Comparison of ENCODE assay signal across 17 cellular contexts in genomic region chr21:33451634-33452071, GRCh38. TPM values are rescaled to one million over a fixed set of nuclear protein-coding genes. Genes with fewer than 3 reads are reported as not detected.
DNase-seq lines count a peak whose midpoint lies in the region; ATAC-seq and TF ChIP-seq lines count a peak whose summit lies in the region.
"Had no signal": no experiment of that assay in that cellular context is flagged by ENCODE, and none has a peak within 500 bp of the region (broad histone marks: within the 10 kb centered on the region; RNA-seq: fewer than 3 reads in every experiment).

No MANE protein-coding gene starts in this region.

- H3K4me3 Mint-ChIP-seq in stimulated activated effector memory CD8-positive, alpha-beta T cell treated with anti-CD3 and anti-CD28 coated beads, Interleukin-12 subunit alpha, Interleukin-12 subunit beta, amount 100 ng/mL, for 72 hours = no peak overlapping the region

- TF ChIP-seq EP300 in SK-N-SH (IDR thresholded peaks at IDR 0.05; ENCODE audit: borderline replicate concordance in 1 of 2, low read depth in 1 of 2, low read length in 1 of 2) = no peak

- H3K27ac Mint-ChIP-seq in stimulated activated effector memory CD8-positive, alpha-beta T cell treated with anti-CD3 and anti-CD28 coated beads, Interleukin-12 subunit alpha, Interleukin-12 subunit beta, amount 100 ng/mL, for 72 hours = peak overlapping the region; percentile 74

- H3F3A ChIP-seq in SK-N-SH (replicated peaks; ENCODE audit: insufficient read depth) = no peaks in the 10 kb centered on the region

- TF ChIP-seq CTCF in SK-N-SH (IDR thresholded peaks at IDR 0.05) (no peak), VCaP (conservative IDR thresholded peaks at IDR 0.05) (no peak), foreskin keratinocyte (conservative IDR thresholded peaks at IDR 0.05) (no peak), right atrium auricular region (IDR thresholded peaks at IDR 0.05) (no peak)

- H3K4me1 Mint-ChIP-seq in stimulated activated effector memory CD8-positive, alpha-beta T cell treated with anti-CD3 and anti-CD28 coated beads, Interleukin-12 subunit alpha, Interleukin-12 subunit beta, amount 100 ng/mL, for 72 hours = no peaks in the 10 kb centered on the region

- no peak overlapping the region for H2AFZ ChIP-seq in SK-N-SH (ENCODE audit: low read depth)

- H3K4me2 ChIP-seq in SK-N-SH = no peak overlapping the region
- H3K4me2 ChIP-seq: A549 had no signal

- H3K4me1 ChIP-seq in SK-N-SH (ENCODE audit: control insufficient read depth in 1 of 2, insufficient read depth in 2 of 2, low read depth in 1 of 2, low read length in 1 of 2) (peaks cover 0 to 5% of the 10 kb centered on the region in 2 experiments; a peak in 1 of 4 replicates), foreskin keratinocyte (no peaks in the 10 kb centered on the region), right atrium auricular region (no peaks in the 10 kb centered on the region)
- H3K4me1 ChIP-seq: tibial nerve had no signal

- no peak overlapping the region for H3K9ac ChIP-seq in SK-N-SH

- H3K4me3 ChIP-seq in SK-N-SH (ENCODE audit: low read depth in 2 of 2, low read length in 1 of 2) = no peak overlapping the region
- no peak overlapping the region for H3K4me3 ChIP-seq in right atrium auricular region
- H3K4me3 ChIP-seq: A549, ovary, tibial nerve had no signal

- no peaks in the 10 kb centered on the region for H4K20me1 ChIP-seq in SK-N-SH (ENCODE audit: insufficient read depth)

- whole genome bisulfite sequencing in SK-N-SH (ENCODE audit: low lambda C conversion rate) = 48% methylated on average over 1 of the region's 1 CpG

- peak overlapping the region in 1 of 2 experiments; percentile 3; a peak in 1 of 4 replicates for H3K27ac ChIP-seq in SK-N-SH (ENCODE audit: low read depth in 2 of 2, low read length in 1 of 2)
- H3K27ac ChIP-seq in VCaP = peak overlapping the region; percentile 76
- H3K27ac ChIP-seq in foreskin keratinocyte = no peak overlapping the region
- no peak overlapping the region for H3K27ac ChIP-seq in right atrium auricular region
- H3K27ac ChIP-seq: A549, ovary, tibial nerve had no signal

- ATAC-seq in SK-N-SH treated with all-trans-retinoic acid at 6 μM for 48 hours (peak; percentile 63), foreskin keratinocyte (peak; percentile 70), GM21423 (IDR thresholded peaks at IDR 0.05; ENCODE audit: unreplicated experiment) (no peak)
- no peak for ATAC-seq in stimulated activated effector memory CD8-positive, alpha-beta T cell treated with anti-CD3 and anti-CD28 coated beads, Interleukin-12 subunit alpha, Interleukin-12 subunit beta, amount 100 ng/mL, for 72 hours
- ATAC-seq: activated naive CD4-positive, alpha-beta T cell treated with anti-CD3 and anti-CD28 coated beads, Interleukin-2, amount 50 U/mL, for 72 hours had no signal

- CTCF ChIA-PET in SK-N-SH (lab: Yijun Ruan, JAX) = interaction anchor here (1.0 kb wide), 1 partner anchor 8 kb away, joined by 3 read pairs; no protein-coding TSS in a partner anchor

- peaks cover 0 to 36% of the 10 kb centered on the region in 2 experiments for H3K36me3 ChIP-seq in SK-N-SH (replicated peaks in 1 of 2; ENCODE audit: control insufficient read depth in 1 of 2, insufficient read depth in 2 of 2, low read length in 1 of 2)
- H3K36me3 ChIP-seq in right atrium auricular region = peaks cover 19% of the 10 kb centered on the region
- H3K36me3 ChIP-seq: ovary had no signal

- no peaks in the 10 kb centered on the region for H3K9me2 ChIP-seq in SK-N-SH

- H3K27me3 ChIP-seq in SK-N-SH (ENCODE audit: insufficient read depth) = no peaks in the 10 kb centered on the region
- no peaks in the 10 kb centered on the region for H3K27me3 ChIP-seq in foreskin keratinocyte
- no peaks in the 10 kb centered on the region for H3K27me3 ChIP-seq in right atrium auricular region
- H3K27me3 ChIP-seq: ovary, tibial nerve had no signal

- H3K9me3 ChIP-seq in SK-N-SH (no peaks in the 10 kb centered on the region), right atrium auricular region (no peaks in the 10 kb centered on the region)
- H3K9me3 ChIP-seq: A549, ovary, tibial nerve had no signal

- H3K9me3 Mint-ChIP-seq in stimulated activated effector memory CD8-positive, alpha-beta T cell treated with anti-CD3 and anti-CD28 coated beads, Interleukin-12 subunit alpha, Interleukin-12 subunit beta, amount 100 ng/mL, for 72 hours = no peaks in the 10 kb centered on the region
- H3K9me3 Mint-ChIP-seq: activated naive CD4-positive, alpha-beta T cell treated with anti-CD3 and anti-CD28 coated beads, Interleukin-2, amount 50 U/mL, for 72 hours had no signal

- POLR2A ChIA-PET in SK-N-SH (lab: Yijun Ruan, JAX) = no interaction called here

- H3K36me3 Mint-ChIP-seq in stimulated activated effector memory CD8-positive, alpha-beta T cell treated with anti-CD3 and anti-CD28 coated beads, Interleukin-12 subunit alpha, Interleukin-12 subunit beta, amount 100 ng/mL, for 72 hours = peaks cover 28% of the 10 kb centered on the region
- H3K36me3 Mint-ChIP-seq: activated naive CD4-positive, alpha-beta T cell treated with anti-CD3 and anti-CD28 coated beads, Interleukin-2, amount 50 U/mL, for 72 hours had no signal

- no peak for DNase-seq in SK-N-SH
- peak; percentile 22 to 43 for DNase-seq in foreskin keratinocyte
- no peak for DNase-seq in stimulated activated effector memory CD8-positive, alpha-beta T cell treated with anti-CD3 and anti-CD28 coated beads, Interleukin-12 subunit alpha, Interleukin-12 subunit beta, amount 100 ng/mL, for 72 hours (ENCODE audit: low spot score in 2 of 2)
- DNase-seq in stimulated activated naive CD4-positive, alpha-beta T cell (lab: John Stamatoyannopoulos, UW) = no peak
- DNase-seq in right atrium auricular region (ENCODE audit: low spot score) = no peak
- DNase-seq: central memory CD4-positive, alpha-beta T cell; midbrain; NCI-H1694; ovary; SIG-M5; stimulated activated CD4-positive, alpha-beta T cell treated with anti-CD3 and anti-CD28 coated beads, Interleukin-15, amount 100 ng/mL, for 24 hours had no signal

- no peaks in the 10 kb centered on the region for H3K79me2 ChIP-seq in SK-N-SH (ENCODE audit: insufficient read depth)

- no peak for TF ChIP-seq RAD21 in SK-N-SH (IDR thresholded peaks at IDR 0.05; ENCODE audit: low read length)

TF ChIP-seq in SK-N-SH treated with all-trans-retinoic acid at 6 μM for 48 hours, 23 proteins besides CTCF, POLR2A, EP300 and RAD21 (continues in another document):
- no peak for TF ChIP-seq PPARA (CRISPR knock-in tag; IDR thresholded peaks at IDR 0.05; ENCODE audit: borderline replicate concordance)
- no peak for TF ChIP-seq BACH2 (CRISPR knock-in tag; IDR thresholded peaks at IDR 0.05; ENCODE audit: borderline replicate concordance)
- no peak for TF ChIP-seq RARB (CRISPR knock-in tag; IDR thresholded peaks at IDR 0.05)
- TF ChIP-seq, protein P1, sequence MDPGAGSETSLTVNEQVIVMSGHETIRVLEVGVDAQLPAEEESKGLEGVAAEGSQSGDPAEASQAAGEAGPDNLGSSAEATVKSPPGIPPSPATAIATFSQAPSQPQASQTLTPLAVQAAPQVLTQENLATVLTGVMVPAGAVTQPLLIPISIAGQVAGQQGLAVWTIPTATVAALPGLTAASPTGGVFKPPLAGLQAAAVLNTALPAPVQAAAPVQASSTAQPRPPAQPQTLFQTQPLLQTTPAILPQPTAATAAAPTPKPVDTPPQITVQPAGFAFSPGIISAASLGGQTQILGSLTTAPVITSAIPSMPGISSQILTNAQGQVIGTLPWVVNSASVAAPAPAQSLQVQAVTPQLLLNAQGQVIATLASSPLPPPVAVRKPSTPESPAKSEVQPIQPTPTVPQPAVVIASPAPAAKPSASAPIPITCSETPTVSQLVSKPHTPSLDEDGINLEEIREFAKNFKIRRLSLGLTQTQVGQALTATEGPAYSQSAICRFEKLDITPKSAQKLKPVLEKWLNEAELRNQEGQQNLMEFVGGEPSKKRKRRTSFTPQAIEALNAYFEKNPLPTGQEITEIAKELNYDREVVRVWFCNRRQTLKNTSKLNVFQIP (CRISPR knock-in tag; IDR thresholded peaks at IDR 0.05; ENCODE audit: borderline replicate concordance, low read depth) = no peak
- TF ChIP-seq ESRRG (CRISPR knock-in tag; IDR thresholded peaks at IDR 0.05) = no peak

TF ChIP-seq in SK-N-SH, 30 proteins besides CTCF, POLR2A, EP300 and RAD21:
- TF ChIP-seq TAF1 (IDR thresholded peaks at IDR 0.05; ENCODE audit: borderline replicate concordance, low read depth, low read length) (no peak), NFIC (IDR thresholded peaks at IDR 0.05; ENCODE audit: borderline replicate concordance) (no peak), USF2 (IDR thresholded peaks at IDR 0.05; ENCODE audit: borderline replicate concordance, low read depth, low read length) (no peak), SMC3 (IDR thresholded peaks at IDR 0.05; ENCODE audit: low read depth, low read length) (no peak), GABPA (IDR thresholded peaks at IDR 0.05; ENCODE audit: low read depth) (no peak), FOSL2 (IDR thresholded peaks at IDR 0.05; ENCODE audit: borderline replicate concordance, low read depth) (no peak), RFX5 (IDR thresholded peaks at IDR 0.05; ENCODE audit: low read length) (no peak), GATA2 (CRISPR knock-in tag; IDR thresholded peaks at IDR 0.05) (no peak), MXI1 (IDR thresholded peaks at IDR 0.05; ENCODE audit: low read depth, low read length) (no peak)

RNA-seq across cellular contexts. Expression of gene TMEM50B, which starts 28.1 kb away (rescaled TPM):
- polyA plus RNA-seq in SK-N-SH (2012; rRNA removed) = 27.3 and 41.3 TPM in 2 replicates
- polyA plus RNA-seq in SK-N-SH (2012; cell fraction: cytosol; rRNA removed) = 32.1 and 37.1 TPM in 2 replicates
- 82.0 and 121 TPM in 2 replicates for polyA plus RNA-seq in SK-N-SH (2012; cell fraction: nucleus; rRNA removed)
- total RNA-seq in foreskin keratinocyte = 22.5 and 26.0 TPM in 2 replicates
- polyA plus RNA-seq in foreskin keratinocyte = 19.1 and 22.5 TPM in 2 replicates
- 10 to 100 TPM; 31.1 to 41.0 TPM for total RNA-seq in right atrium auricular region

RNA-seq across cellular contexts. Expression of gene DNAJC28, which starts 39.9 kb away (rescaled TPM):
- polyA plus RNA-seq in SK-N-SH (2012; rRNA removed) (0.58 and 0.88 TPM in 2 replicates), foreskin keratinocyte (0.53 and 0.65 TPM in 2 replicates)
- polyA plus RNA-seq in SK-N-SH (2012; cell fraction: cytosol; rRNA removed) = 1.2 and 1.8 TPM in 2 replicates
- polyA plus RNA-seq in SK-N-SH (2012; cell fraction: nucleus; rRNA removed) = 0.28 and 0.83 TPM in 2 replicates
- total RNA-seq in foreskin keratinocyte (1.1 and 1.2 TPM in 2 replicates), right atrium auricular region (1 to 10 TPM; 3.0 to 4.5 TPM)

RNA-seq across cellular contexts. Expression of gene IFNGR2, which starts 48.4 kb away (rescaled TPM):
- polyA plus RNA-seq in SK-N-SH (2012; rRNA removed) (92.4 and 126 TPM in 2 replicates), foreskin keratinocyte (82.1 and 87.0 TPM in 2 replicates)
- 112 and 115 TPM in 2 replicates for polyA plus RNA-seq in SK-N-SH (2012; cell fraction: cytosol; rRNA removed)
- 30.8 and 42.8 TPM in 2 replicates for polyA plus RNA-seq in SK-N-SH (2012; cell fraction: nucleus; rRNA removed)
- total RNA-seq in foreskin keratinocyte (90.0 and 93.6 TPM in 2 replicates), right atrium auricular region (10 to 100 TPM; 40.2 to 47.3 TPM)

Comparison
In these comparisons a context has a peak if more than half of its experiments do, and no peak if none do; other contexts are left out.
1. ATAC-seq: peak in SK-N-SH treated with all-trans-retinoic acid at 6 μM for 48 hours (single experiment) and foreskin keratinocyte (single experiment); none in stimulated activated effector memory CD8-positive, alpha-beta T cell treated with anti-CD3 and anti-CD28 coated beads, Interleukin-12 subunit alpha, Interleukin-12 subunit beta, amount 100 ng/mL, for 72 hours (single experiment) and GM21423 (single experiment).
2. DNase-seq: peak in foreskin keratinocyte (2 of 2); none in SK-N-SH (single experiment), stimulated activated effector memory CD8-positive, alpha-beta T cell treated with anti-CD3 and anti-CD28 coated beads, Interleukin-12 subunit alpha, Interleukin-12 subunit beta, amount 100 ng/mL, for 72 hours (0 of 2), stimulated activated naive CD4-positive, alpha-beta T cell (0 of 6) and right atrium auricular region (single experiment).